ENCODE assay signal across 13 cellular contexts in genomic region chr14:91383439-91383838, GRCh38. TPM values are rescaled to one million over a fixed set of nuclear protein-coding genes. Genes with fewer than 3 reads are reported as not detected.
DNase-seq lines count a peak whose midpoint lies in the region; ATAC-seq and TF ChIP-seq lines count a peak whose summit lies in the region.
"Had no signal": no experiment of that assay in that cellular context is flagged by ENCODE, and none has a peak within 500 bp of the region (broad histone marks: within the 10 kb centered on the region; RNA-seq: fewer than 3 reads in every experiment).

No MANE protein-coding gene starts in this region.

- H3K36me3 ChIP-seq in A673 (ENCODE audit: insufficient read depth, low read length, poor library complexity, severe bottlenecking) = no peaks in the 10 kb centered on the region

- intact Hi-C loops in A673 (cut with micrococcal nuclease; ENCODE audit: unreplicated experiment) = no loop called here

- DNase-seq in T-helper 2 cell treated with Interferon-gamma antibody and Interleukin-4, amounts not matched to agents 5 μg/mL and 100 μg/mL, for 36 hours (ENCODE audit: low spot score) = no peak
- DNase-seq in T-helper 2 cell (no peak), LNCaP clone FGC (ENCODE audit: low read depth) (peak; percentile 69), WTC11 (ENCODE audit: low spot score) (peak; percentile 48), nephron progenitor cell (peak; percentile 81), A673 (ENCODE audit: low spot score) (no peak)
- no peak for DNase-seq in activated CD4-positive, alpha-beta T cell treated with anti-CD3 and anti-CD28 coated beads, Interleukin-2, amount 50 U/mL, for 1 hour
- DNase-seq: anterior cingulate cortex; head of caudate nucleus; KG1; NK-92 treated with Interleukin-12 subunit alpha and Interleukin-12 subunit beta, amount 100 ng/mL, for 24 hours had no signal

- peak; percentile 70 for ATAC-seq in WTC11
- ATAC-seq in HG03095 (IDR thresholded peaks at IDR 0.05; ENCODE audit: unreplicated experiment) = no peak

- H3K4me3 ChIP-seq in LNCaP clone FGC (ENCODE audit: low read depth, low read length) = no peak overlapping the region
- H3K4me3 ChIP-seq in A673 (ENCODE audit: low read depth, low read length, poor library complexity, severe bottlenecking) = no peak overlapping the region

- POLR2A ChIA-PET in WTC11 (lab: Charles Lee) = no interaction called here
- POLR2A ChIA-PET in A673 (lab: Charles Lee; ENCODE audit: low non-redundant PET) = no interaction called here

- no peaks in the 10 kb centered on the region for H3K27me3 Mint-ChIP-seq in T-helper 2 cell treated with Interferon-gamma antibody and Interleukin-4, amounts not matched to agents 5 μg/mL and 100 μg/mL, for 36 hours (ENCODE audit: low read depth)
- H3K27me3 Mint-ChIP-seq in WTC11 (ENCODE audit: low read depth) (no peaks in the 10 kb centered on the region), nephron progenitor cell (ENCODE audit: low read depth, poor library complexity) (peaks cover 9% of the 10 kb centered on the region)

- TF ChIP-seq CTCF in LNCaP clone FGC (IDR thresholded peaks at IDR 0.05; ENCODE audit: control insufficient read depth, extremely low read depth, insufficient read depth) = no peak
- TF ChIP-seq CTCF in WTC11 (IDR thresholded peaks at IDR 0.05) = no peak
- no peak for TF ChIP-seq CTCF in nephron progenitor cell (IDR thresholded peaks at IDR 0.05)
- no peak for TF ChIP-seq CTCF in A673 (conservative IDR thresholded peaks at IDR 0.05; ENCODE audit: low read depth, low read length)

- no peaks in the 10 kb centered on the region for H3K27me3 ChIP-seq in A673 (replicated peaks; ENCODE audit: insufficient read depth, low read depth, low read length, poor library complexity)

- H3K36me3 Mint-ChIP-seq in T-helper 2 cell treated with Interferon-gamma antibody and Interleukin-4, amounts not matched to agents 5 μg/mL and 100 μg/mL, for 36 hours (ENCODE audit: low read depth) = peaks cover 33% of the 10 kb centered on the region
- H3K36me3 Mint-ChIP-seq in WTC11 (no peaks in the 10 kb centered on the region), nephron progenitor cell (ENCODE audit: low read depth) (peaks cover 16% of the 10 kb centered on the region)

- peaks cover 75% of the 10 kb centered on the region for H3K4me1 Mint-ChIP-seq in T-helper 2 cell treated with Interferon-gamma antibody and Interleukin-4, amounts not matched to agents 5 μg/mL and 100 μg/mL, for 36 hours (ENCODE audit: low read depth)
- peaks cover 80% of the 10 kb centered on the region for H3K4me1 Mint-ChIP-seq in WTC11
- peaks cover 90% of the 10 kb centered on the region for H3K4me1 Mint-ChIP-seq in nephron progenitor cell

- no TSS peak for BruUV-seq in A673 (replicated peaks; lab: Mats Ljungman, UMichigan)

- H3K27ac Mint-ChIP-seq in T-helper 2 cell treated with Interferon-gamma antibody and Interleukin-4, amounts not matched to agents 5 μg/mL and 100 μg/mL, for 36 hours = peak overlapping the region; percentile 10
- H3K27ac Mint-ChIP-seq in WTC11 (peak overlapping the region; percentile 48), nephron progenitor cell (peak overlapping the region; percentile 99)

- no peaks in the 10 kb centered on the region for H3K9me3 ChIP-seq in A673 (ENCODE audit: low read depth, low read length, poor library complexity, severe bottlenecking)

- no peak overlapping the region for H3K4me3 Mint-ChIP-seq in T-helper 2 cell treated with Interferon-gamma antibody and Interleukin-4, amounts not matched to agents 5 μg/mL and 100 μg/mL, for 36 hours
- H3K4me3 Mint-ChIP-seq in WTC11 (peak overlapping the region; percentile 2; the same call in 1 of the 2 replicates), nephron progenitor cell (peak overlapping the region; percentile 52)
- H3K4me3 Mint-ChIP-seq: T-helper 1 cell treated with Interleukin-12 subunit alpha and Interleukin-12 subunit beta and Interleukin-4 antibody, amounts not matched to agents 30 μg/mL and 1 μg/mL, for 36 hours had no signal

- H3K4me1 ChIP-seq in A673 (ENCODE audit: insufficient read depth, low read length, poor library complexity, severe bottlenecking) = peaks cover 39% of the 10 kb centered on the region

- CTCF ChIA-PET in WTC11 (lab: Charles Lee) = no interaction called here
- CTCF ChIA-PET in A673 (lab: Charles Lee) = no interaction called here

- no peak overlapping the region for H3K27ac ChIP-seq in A673 (ENCODE audit: low read depth, low read length, poor library complexity, severe bottlenecking)

- H3K9me3 Mint-ChIP-seq in T-helper 2 cell treated with Interferon-gamma antibody and Interleukin-4, amounts not matched to agents 5 μg/mL and 100 μg/mL, for 36 hours = no peaks in the 10 kb centered on the region
- H3K9me3 Mint-ChIP-seq in WTC11 (no peaks in the 10 kb centered on the region), nephron progenitor cell (no peaks in the 10 kb centered on the region)
- H3K9me3 Mint-ChIP-seq: T-helper 1 cell treated with Interleukin-12 subunit alpha and Interleukin-12 subunit beta and Interleukin-4 antibody, amounts not matched to agents 30 μg/mL and 1 μg/mL, for 36 hours had no signal

TF ChIP-seq in WTC11, 78 proteins besides CTCF, POLR2A, EP300 and RAD21:
- TF ChIP-seq, protein P1, sequence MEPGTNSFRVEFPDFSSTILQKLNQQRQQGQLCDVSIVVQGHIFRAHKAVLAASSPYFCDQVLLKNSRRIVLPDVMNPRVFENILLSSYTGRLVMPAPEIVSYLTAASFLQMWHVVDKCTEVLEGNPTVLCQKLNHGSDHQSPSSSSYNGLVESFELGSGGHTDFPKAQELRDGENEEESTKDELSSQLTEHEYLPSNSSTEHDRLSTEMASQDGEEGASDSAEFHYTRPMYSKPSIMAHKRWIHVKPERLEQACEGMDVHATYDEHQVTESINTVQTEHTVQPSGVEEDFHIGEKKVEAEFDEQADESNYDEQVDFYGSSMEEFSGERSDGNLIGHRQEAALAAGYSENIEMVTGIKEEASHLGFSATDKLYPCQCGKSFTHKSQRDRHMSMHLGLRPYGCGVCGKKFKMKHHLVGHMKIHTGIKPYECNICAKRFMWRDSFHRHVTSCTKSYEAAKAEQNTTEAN (CRISPR knock-in tag; IDR thresholded peaks at IDR 0.05) = no peak

RNA-seq across cellular contexts. Expression of gene CCDC88C, which starts 34.2 kb away (rescaled TPM):
- 46.4 to 64.8 TPM (median 46.6 TPM) in 3 replicates for total RNA-seq in WTC11 (2021)
- 36.8 and 49.1 TPM in 2 replicates for total RNA-seq in A673 (2021)

Comparison
In these comparisons a context has a peak if more than half of its experiments do, and no peak if none do; other contexts are left out.
1. DNase-seq: peak in LNCaP clone FGC (single experiment), WTC11 (single experiment) and nephron progenitor cell (single experiment); none in T-helper 2 cell treated with Interferon-gamma antibody and Interleukin-4, amounts not matched to agents 5 μg/mL and 100 μg/mL, for 36 hours (single experiment), T-helper 2 cell (0 of 5), A673 (single experiment) and activated CD4-positive, alpha-beta T cell treated with anti-CD3 and anti-CD28 coated beads, Interleukin-2, amount 50 U/mL, for 1 hour (single experiment).
2. H3K27ac Mint-ChIP-seq: peak in every context shown above with its lines; median percentile 99 in nephron progenitor cell; 48 in WTC11; 10 in T-helper 2 cell treated with Interferon-gamma antibody and Interleukin-4, amounts not matched to agents 5 μg/mL and 100 μg/mL, for 36 hours.